ENCODE assay signal across 14 cellular contexts in the genomic region with DNA sequence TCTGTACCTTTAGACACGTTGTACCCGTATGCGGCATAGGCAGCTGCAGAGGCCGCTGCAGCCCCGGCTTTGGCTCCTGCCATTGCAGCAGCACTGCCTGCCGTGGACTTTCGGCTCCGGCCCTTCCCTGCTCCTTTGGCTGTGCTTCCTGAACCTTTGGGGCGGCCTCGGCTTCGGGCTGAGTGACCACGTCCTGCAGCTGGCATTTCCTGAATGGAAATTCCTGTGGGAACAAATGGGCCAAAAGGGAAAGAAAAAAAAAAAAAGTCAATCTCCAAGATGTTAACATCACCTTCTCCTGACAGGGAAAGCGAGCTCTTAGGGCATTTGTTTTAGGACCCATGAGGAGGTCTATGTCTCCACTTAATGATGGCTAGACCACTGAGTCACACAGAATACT. TPM values are rescaled to one million over a fixed set of nuclear protein-coding genes. Genes with fewer than 3 reads are reported as not detected.
DNase-seq lines count a peak whose midpoint lies in the region; ATAC-seq and TF ChIP-seq lines count a peak whose summit lies in the region.
"Had no signal": no experiment of that assay in that cellular context is flagged by ENCODE, and none has a peak within 500 bp of the region (broad histone marks: within the 10 kb centered on the region; RNA-seq: fewer than 3 reads in every experiment).

No MANE protein-coding gene starts in this region.

- ATAC-seq in thoracic aorta (ENCODE audit: insufficient number of reproducible peaks, low FRiP score, low read depth): peak; percentile 33

- H3K9me3 Mint-ChIP-seq in activated naive CD4-positive, alpha-beta T cell treated with anti-CD3 and anti-CD28 coated beads, Interleukin-2, amount 10 ng/mL, durations not matched to agents 7 days and 5 days: no peaks in the 10 kb centered on the region
- no peaks in the 10 kb centered on the region for H3K9me3 Mint-ChIP-seq in activated naive CD4-positive, alpha-beta T cell treated with anti-CD3 and anti-CD28 coated beads for 36 hours

- H3K9me3 ChIP-seq in adipocyte (ENCODE audit: control insufficient read depth, low read length) (no peaks in the 10 kb centered on the region), thoracic aorta (no peaks in the 10 kb centered on the region)

- H3K4me3 ChIP-seq in adipocyte (ENCODE audit: low read length) (no peak overlapping the region), fibroblast of villous mesenchyme (ENCODE audit: low read depth, low read length) (no peak overlapping the region), thoracic aorta (no peak overlapping the region)

- no peak overlapping the region for H3K4me3 Mint-ChIP-seq in activated naive CD4-positive, alpha-beta T cell treated with anti-CD3 and anti-CD28 coated beads, Interleukin-2, amount 10 ng/mL, durations not matched to agents 7 days and 5 days
- no peak overlapping the region for H3K4me3 Mint-ChIP-seq in activated naive CD4-positive, alpha-beta T cell treated with anti-CD3 and anti-CD28 coated beads for 36 hours

- intact Hi-C loops in activated naive CD4-positive, alpha-beta T cell treated with anti-CD3 and anti-CD28 coated beads for 36 hours (cut with micrococcal nuclease): no loop called here

- H3K9ac ChIP-seq in adipocyte (ENCODE audit: low read length): no peak overlapping the region

- peak overlapping the region; percentile 85 to 94 for H3K27ac ChIP-seq in thoracic aorta
- H3K27ac ChIP-seq: 22Rv1 had no signal

- peaks cover 16% of the 10 kb centered on the region for H3K4me1 ChIP-seq in adipocyte (ENCODE audit: control insufficient read depth, insufficient read depth, low read length)
- peaks cover 50 to 63% of the 10 kb centered on the region in 2 donors for H3K4me1 ChIP-seq in thoracic aorta (ENCODE audit: control insufficient read depth in 1 of 2, low read depth in 2 of 2)

- H3K36me3 Mint-ChIP-seq in activated naive CD4-positive, alpha-beta T cell treated with anti-CD3 and anti-CD28 coated beads, Interleukin-2, amount 10 ng/mL, durations not matched to agents 7 days and 5 days: peaks cover 52% of the 10 kb centered on the region
- peaks cover 51% of the 10 kb centered on the region for H3K36me3 Mint-ChIP-seq in activated naive CD4-positive, alpha-beta T cell treated with anti-CD3 and anti-CD28 coated beads for 36 hours (ENCODE audit: low read depth)

- peaks cover 5% of the 10 kb centered on the region for H3K4me1 Mint-ChIP-seq in activated naive CD4-positive, alpha-beta T cell treated with anti-CD3 and anti-CD28 coated beads, Interleukin-2, amount 10 ng/mL, durations not matched to agents 7 days and 5 days
- H3K4me1 Mint-ChIP-seq in activated naive CD4-positive, alpha-beta T cell treated with anti-CD3 and anti-CD28 coated beads for 36 hours (ENCODE audit: low read depth): no peaks in the 10 kb centered on the region

- peaks cover 97% of the 10 kb centered on the region for H3K36me3 ChIP-seq in adipocyte (ENCODE audit: control insufficient read depth, insufficient read depth, low read length, severe bottlenecking)
- H3K36me3 ChIP-seq in thoracic aorta: peaks cover 48% of the 10 kb centered on the region

- H3K27me3 Mint-ChIP-seq in activated naive CD4-positive, alpha-beta T cell treated with anti-CD3 and anti-CD28 coated beads, Interleukin-2, amount 10 ng/mL, durations not matched to agents 7 days and 5 days: no peaks in the 10 kb centered on the region
- no peaks in the 10 kb centered on the region for H3K27me3 Mint-ChIP-seq in activated naive CD4-positive, alpha-beta T cell treated with anti-CD3 and anti-CD28 coated beads for 36 hours (ENCODE audit: low read depth)

- no peaks in the 10 kb centered on the region for H3K27me3 ChIP-seq in adipocyte (replicated peaks; ENCODE audit: control insufficient read depth, insufficient read depth, low read length)
- H3K27me3 ChIP-seq in thoracic aorta (replicated peaks; ENCODE audit: insufficient read depth): no peaks in the 10 kb centered on the region

- DNase-seq in activated naive CD4-positive, alpha-beta T cell treated with anti-CD3 and anti-CD28 coated beads, Interleukin-2, amount 10 ng/mL, durations not matched to agents 7 days and 5 days: no peak
- no peak for DNase-seq in activated naive CD4-positive, alpha-beta T cell treated with anti-CD3 and anti-CD28 coated beads for 36 hours
- peak; percentile 68 for DNase-seq in adipocyte (ENCODE audit: low read depth)
- DNase-seq in fibroblast of villous mesenchyme (ENCODE audit: low read depth): peak; percentile 79
- no peak for DNase-seq in thoracic aorta (ENCODE audit: low spot score)
- no peak for DNase-seq in NCI-H2081 treated with DMSO at 0.1 percent for 48 hours (lab: John Stamatoyannopoulos, UW)
- no peak for DNase-seq in DMS114 treated with DMSO at 0.1 percent for 48 hours (lab: John Stamatoyannopoulos, UW; ENCODE audit: unreplicated experiment)
- no peak for DNase-seq in nucleus accumbens (lab: John Stamatoyannopoulos, UW)
- DNase-seq: hippocampal formation; NCI-H1417 treated with DMSO at 0.1 percent for 48 hours; NCI-H524 treated with DMSO at 0.1 percent for 48 hours; stimulated activated CD4-positive, alpha-beta T cell treated with anti-CD3 and anti-CD28 coated beads, Interleukin-12 subunit alpha, Interleukin-12 subunit beta, amount 100 ng/mL, for 4 hours had no signal

- TF ChIP-seq CTCF in fibroblast of villous mesenchyme (IDR thresholded peaks at IDR 0.05; ENCODE audit: insufficient read depth, low read depth, low read length) (no peak), thoracic aorta (IDR thresholded peaks at IDR 0.05) (no peak)

- CTCF ChIA-PET in activated naive CD4-positive, alpha-beta T cell treated with anti-CD3 and anti-CD28 coated beads, Interleukin-2, amount 10 ng/mL, durations not matched to agents 7 days and 5 days (lab: Charles Lee): no interaction called here
- CTCF ChIA-PET in activated naive CD4-positive, alpha-beta T cell treated with anti-CD3 and anti-CD28 coated beads for 36 hours (lab: Charles Lee): interaction anchor here (0.7 to 1.4 kb wide), 5 partner anchors 52 to 203 kb away, joined by 3 to 4 read pairs (median 3); no protein-coding TSS in a partner anchor

- peak overlapping the region; percentile 21 for H3K27ac Mint-ChIP-seq in activated naive CD4-positive, alpha-beta T cell treated with anti-CD3 and anti-CD28 coated beads, Interleukin-2, amount 10 ng/mL, durations not matched to agents 7 days and 5 days
- no peak overlapping the region for H3K27ac Mint-ChIP-seq in activated naive CD4-positive, alpha-beta T cell treated with anti-CD3 and anti-CD28 coated beads for 36 hours

RNA-seq across cellular contexts. Expression of gene CHAC1, which starts 29.6 kb away (rescaled TPM):
- total RNA-seq in activated naive CD4-positive, alpha-beta T cell treated with anti-CD3 and anti-CD28 coated beads for 36 hours: 10 to 100 TPM; 19.8 to 20.2 TPM
- 13.4 and 62.2 TPM in 2 replicates for total RNA-seq in fibroblast of villous mesenchyme
- 1 to 10 TPM; 3.9 to 7.3 TPM for total RNA-seq in thoracic aorta

RNA-seq across cellular contexts. Expression of gene DLL4, which starts 53.7 kb away (rescaled TPM):
- under 1 TPM in 1 of 2 experiments, not detected in 1; 0.14 TPM for total RNA-seq in activated naive CD4-positive, alpha-beta T cell treated with anti-CD3 and anti-CD28 coated beads for 36 hours
- total RNA-seq in fibroblast of villous mesenchyme (5.5 and 6.0 TPM in 2 replicates), thoracic aorta (10 to 100 TPM in 1 of 2 donors, 1 to 10 TPM in 1; 6.2 to 13.0 TPM)
- total RNA-seq: bronchial epithelial cell had no signal

Comparison
In these comparisons a context has a peak if more than half of its experiments do, and no peak if none do; other contexts are left out.
1. DNase-seq: peak in adipocyte (single experiment) and fibroblast of villous mesenchyme (single experiment); none in activated naive CD4-positive, alpha-beta T cell treated with anti-CD3 and anti-CD28 coated beads, Interleukin-2, amount 10 ng/mL, durations not matched to agents 7 days and 5 days (single experiment), activated naive CD4-positive, alpha-beta T cell treated with anti-CD3 and anti-CD28 coated beads for 36 hours (single experiment), thoracic aorta (single experiment), NCI-H2081 treated with DMSO at 0.1 percent for 48 hours (single experiment), DMS114 treated with DMSO at 0.1 percent for 48 hours (single experiment) and nucleus accumbens (0 of 56).